Comparison of ENCODE assay signal across 2 cellular contexts in the genomic region with DNA sequence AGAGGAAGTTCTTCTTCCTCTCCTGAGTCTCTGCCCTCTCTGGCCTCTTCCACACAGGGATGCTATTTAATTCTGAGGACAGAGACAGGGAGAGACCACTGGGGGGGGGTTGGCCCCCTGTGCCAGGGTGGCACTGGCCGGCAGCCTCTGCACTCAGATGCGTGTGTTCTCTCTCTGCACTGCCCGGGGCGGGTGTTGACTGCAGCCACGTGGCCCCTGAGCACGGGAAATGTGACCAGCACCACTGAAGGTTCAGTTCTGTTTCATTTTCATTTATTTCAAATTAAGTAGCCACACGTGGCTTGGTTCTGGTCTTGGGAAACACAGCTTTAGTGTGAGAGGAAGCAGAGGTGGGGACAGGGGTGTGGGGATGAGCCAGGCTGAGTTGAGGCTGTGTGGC.
TF ChIP-seq lines count a peak whose summit lies in the region.

No MANE protein-coding gene starts in this region.

TF ChIP-seq in K562, 482 proteins besides CTCF, POLR2A, EP300 and RAD21 (continued from another document):
- TF ChIP-seq, protein P1, sequence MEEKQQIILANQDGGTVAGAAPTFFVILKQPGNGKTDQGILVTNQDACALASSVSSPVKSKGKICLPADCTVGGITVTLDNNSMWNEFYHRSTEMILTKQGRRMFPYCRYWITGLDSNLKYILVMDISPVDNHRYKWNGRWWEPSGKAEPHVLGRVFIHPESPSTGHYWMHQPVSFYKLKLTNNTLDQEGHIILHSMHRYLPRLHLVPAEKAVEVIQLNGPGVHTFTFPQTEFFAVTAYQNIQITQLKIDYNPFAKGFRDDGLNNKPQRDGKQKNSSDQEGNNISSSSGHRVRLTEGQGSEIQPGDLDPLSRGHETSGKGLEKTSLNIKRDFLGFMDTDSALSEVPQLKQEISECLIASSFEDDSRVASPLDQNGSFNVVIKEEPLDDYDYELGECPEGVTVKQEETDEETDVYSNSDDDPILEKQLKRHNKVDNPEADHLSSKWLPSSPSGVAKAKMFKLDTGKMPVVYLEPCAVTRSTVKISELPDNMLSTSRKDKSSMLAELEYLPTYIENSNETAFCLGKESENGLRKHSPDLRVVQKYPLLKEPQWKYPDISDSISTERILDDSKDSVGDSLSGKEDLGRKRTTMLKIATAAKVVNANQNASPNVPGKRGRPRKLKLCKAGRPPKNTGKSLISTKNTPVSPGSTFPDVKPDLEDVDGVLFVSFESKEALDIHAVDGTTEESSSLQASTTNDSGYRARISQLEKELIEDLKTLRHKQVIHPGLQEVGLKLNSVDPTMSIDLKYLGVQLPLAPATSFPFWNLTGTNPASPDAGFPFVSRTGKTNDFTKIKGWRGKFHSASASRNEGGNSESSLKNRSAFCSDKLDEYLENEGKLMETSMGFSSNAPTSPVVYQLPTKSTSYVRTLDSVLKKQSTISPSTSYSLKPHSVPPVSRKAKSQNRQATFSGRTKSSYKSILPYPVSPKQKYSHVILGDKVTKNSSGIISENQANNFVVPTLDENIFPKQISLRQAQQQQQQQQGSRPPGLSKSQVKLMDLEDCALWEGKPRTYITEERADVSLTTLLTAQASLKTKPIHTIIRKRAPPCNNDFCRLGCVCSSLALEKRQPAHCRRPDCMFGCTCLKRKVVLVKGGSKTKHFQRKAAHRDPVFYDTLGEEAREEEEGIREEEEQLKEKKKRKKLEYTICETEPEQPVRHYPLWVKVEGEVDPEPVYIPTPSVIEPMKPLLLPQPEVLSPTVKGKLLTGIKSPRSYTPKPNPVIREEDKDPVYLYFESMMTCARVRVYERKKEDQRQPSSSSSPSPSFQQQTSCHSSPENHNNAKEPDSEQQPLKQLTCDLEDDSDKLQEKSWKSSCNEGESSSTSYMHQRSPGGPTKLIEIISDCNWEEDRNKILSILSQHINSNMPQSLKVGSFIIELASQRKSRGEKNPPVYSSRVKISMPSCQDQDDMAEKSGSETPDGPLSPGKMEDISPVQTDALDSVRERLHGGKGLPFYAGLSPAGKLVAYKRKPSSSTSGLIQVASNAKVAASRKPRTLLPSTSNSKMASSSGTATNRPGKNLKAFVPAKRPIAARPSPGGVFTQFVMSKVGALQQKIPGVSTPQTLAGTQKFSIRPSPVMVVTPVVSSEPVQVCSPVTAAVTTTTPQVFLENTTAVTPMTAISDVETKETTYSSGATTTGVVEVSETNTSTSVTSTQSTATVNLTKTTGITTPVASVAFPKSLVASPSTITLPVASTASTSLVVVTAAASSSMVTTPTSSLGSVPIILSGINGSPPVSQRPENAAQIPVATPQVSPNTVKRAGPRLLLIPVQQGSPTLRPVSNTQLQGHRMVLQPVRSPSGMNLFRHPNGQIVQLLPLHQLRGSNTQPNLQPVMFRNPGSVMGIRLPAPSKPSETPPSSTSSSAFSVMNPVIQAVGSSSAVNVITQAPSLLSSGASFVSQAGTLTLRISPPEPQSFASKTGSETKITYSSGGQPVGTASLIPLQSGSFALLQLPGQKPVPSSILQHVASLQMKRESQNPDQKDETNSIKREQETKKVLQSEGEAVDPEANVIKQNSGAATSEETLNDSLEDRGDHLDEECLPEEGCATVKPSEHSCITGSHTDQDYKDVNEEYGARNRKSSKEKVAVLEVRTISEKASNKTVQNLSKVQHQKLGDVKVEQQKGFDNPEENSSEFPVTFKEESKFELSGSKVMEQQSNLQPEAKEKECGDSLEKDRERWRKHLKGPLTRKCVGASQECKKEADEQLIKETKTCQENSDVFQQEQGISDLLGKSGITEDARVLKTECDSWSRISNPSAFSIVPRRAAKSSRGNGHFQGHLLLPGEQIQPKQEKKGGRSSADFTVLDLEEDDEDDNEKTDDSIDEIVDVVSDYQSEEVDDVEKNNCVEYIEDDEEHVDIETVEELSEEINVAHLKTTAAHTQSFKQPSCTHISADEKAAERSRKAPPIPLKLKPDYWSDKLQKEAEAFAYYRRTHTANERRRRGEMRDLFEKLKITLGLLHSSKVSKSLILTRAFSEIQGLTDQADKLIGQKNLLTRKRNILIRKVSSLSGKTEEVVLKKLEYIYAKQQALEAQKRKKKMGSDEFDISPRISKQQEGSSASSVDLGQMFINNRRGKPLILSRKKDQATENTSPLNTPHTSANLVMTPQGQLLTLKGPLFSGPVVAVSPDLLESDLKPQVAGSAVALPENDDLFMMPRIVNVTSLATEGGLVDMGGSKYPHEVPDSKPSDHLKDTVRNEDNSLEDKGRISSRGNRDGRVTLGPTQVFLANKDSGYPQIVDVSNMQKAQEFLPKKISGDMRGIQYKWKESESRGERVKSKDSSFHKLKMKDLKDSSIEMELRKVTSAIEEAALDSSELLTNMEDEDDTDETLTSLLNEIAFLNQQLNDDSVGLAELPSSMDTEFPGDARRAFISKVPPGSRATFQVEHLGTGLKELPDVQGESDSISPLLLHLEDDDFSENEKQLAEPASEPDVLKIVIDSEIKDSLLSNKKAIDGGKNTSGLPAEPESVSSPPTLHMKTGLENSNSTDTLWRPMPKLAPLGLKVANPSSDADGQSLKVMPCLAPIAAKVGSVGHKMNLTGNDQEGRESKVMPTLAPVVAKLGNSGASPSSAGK (IDR thresholded peaks at IDR 0.05), result peak; percentile 28; the same call in 1 of the 2 replicates
- TF ChIP-seq ZZZ3 (IDR thresholded peaks at IDR 0.05) (no peak), ZNF165 (CRISPR knock-in tag; IDR thresholded peaks at IDR 0.05; ENCODE audit: borderline replicate concordance) (no peak), SP2 (IDR thresholded peaks at IDR 0.05; ENCODE audit: extremely low read depth, low read depth, low read length, poor library complexity, severe bottlenecking) (no peak), ARID1B (IDR thresholded peaks at IDR 0.05) (no peak)

TF ChIP-seq in SK-N-SH treated with all-trans-retinoic acid at 6 μM for 48 hours, 23 proteins besides CTCF, POLR2A, EP300 and RAD21 (continued from another document):
- TF ChIP-seq ZNF565 (CRISPR knock-in tag; conservative IDR thresholded peaks at IDR 0.05; ENCODE audit: low read depth), result no peak
